22 cellular contexts compared by ENCODE assay signal in genomic region chr17:19304751-19305150, GRCh38. TPM values are rescaled to one million over a fixed set of nuclear protein-coding genes. Genes with fewer than 3 reads are reported as not detected.
DNase-seq lines count a peak whose midpoint lies in the region; ATAC-seq, FAIRE-seq and TF ChIP-seq lines count a peak whose summit lies in the region.
"Had no signal": no experiment of that assay in that cellular context is flagged by ENCODE, and none has a peak within 500 bp of the region (broad histone marks: within the 10 kb centered on the region; RNA-seq: fewer than 3 reads in every experiment).

No MANE protein-coding gene starts in this region.

- H3K4me2 ChIP-seq in mammary epithelial cell (ENCODE audit: insufficient read depth, low read depth, low read length) (no peak overlapping the region), astrocyte (ENCODE audit: low read length) (peak overlapping the region; percentile 46)

- H3K9ac ChIP-seq in mammary epithelial cell (ENCODE audit: insufficient read depth, low read length), result no peak overlapping the region
- H3K9ac ChIP-seq in astrocyte (ENCODE audit: low read length), result no peak overlapping the region

- intact Hi-C loops in breast epithelium (cut with DNase I; ENCODE audit: low total_unique reads), result no loop called here
- intact Hi-C loops in mammary epithelial cell (cut with micrococcal nuclease), result no loop called here

- H4K20me1 ChIP-seq in mammary epithelial cell (ENCODE audit: insufficient read depth, low read length), result no peaks in the 10 kb centered on the region
- H4K20me1 ChIP-seq in astrocyte (ENCODE audit: insufficient read depth, low read length), result peaks cover 72% of the 10 kb centered on the region

- no peak for FAIRE-seq in astrocyte (lab: Jason Lieb, UNC)
- FAIRE-seq: G401.6, H54, kidney, urothelium cell line had no signal

- H3K36me3 Mint-ChIP-seq in astrocyte (ENCODE audit: low read depth, unreplicated experiment), result peaks cover 9% of the 10 kb centered on the region

- H3K36me3 ChIP-seq in breast epithelium (no peaks in the 10 kb centered on the region), mammary epithelial cell (ENCODE audit: insufficient read depth, low read length) (no peaks in the 10 kb centered on the region), astrocyte (ENCODE audit: insufficient read depth, low read length) (no peaks in the 10 kb centered on the region), lung (ENCODE audit: control insufficient read depth in 2 of 2, insufficient read depth in 2 of 2, low read length in 2 of 2) (peaks cover 0 to under 1% of the 10 kb centered on the region in 2 donors)
- H3K36me3 ChIP-seq: BE2C had no signal

- peaks cover 2% of the 10 kb centered on the region for H3K27me3 Mint-ChIP-seq in astrocyte (ENCODE audit: low read depth, unreplicated experiment)

- CTCF ChIA-PET in mammary epithelial cell (lab: Charles Lee; ENCODE audit: low non-redundant PET), result no interaction called here

- in situ Hi-C loops in mammary epithelial cell (cut with MboI; ENCODE audit: low sequenced_read_pairs in 2 of 2), result no loop called here

- no peaks in the 10 kb centered on the region for H3K27me3 ChIP-seq in breast epithelium
- H3K27me3 ChIP-seq in mammary epithelial cell (ENCODE audit: insufficient read depth, low read length), result no peaks in the 10 kb centered on the region
- H3K27me3 ChIP-seq in astrocyte (ENCODE audit: insufficient read depth, low read length), result no peaks in the 10 kb centered on the region
- no peaks in the 10 kb centered on the region for H3K27me3 ChIP-seq in lung (ENCODE audit: control insufficient read depth, insufficient read depth)
- H3K27me3 ChIP-seq: ascending aorta, BE2C had no signal

- no peak overlapping the region for H3K4me3 ChIP-seq in breast epithelium
- no peak overlapping the region for H3K4me3 ChIP-seq in mammary epithelial cell (replicated peaks in 1 of 3; ENCODE audit: insufficient read depth in 1 of 3, low read depth in 2 of 3, low read length in 3 of 3)
- H3K4me3 ChIP-seq in astrocyte (ENCODE audit: insufficient read depth, low read depth, low read length), result no peak overlapping the region
- H3K4me3 ChIP-seq in lung, result no peak overlapping the region
- H3K4me3 ChIP-seq: ascending aorta, mucosa of descending colon had no signal

- no peak for ATAC-seq in lung (ENCODE audit: insufficient read depth, low FRiP score)
- ATAC-seq in GM21390 (IDR thresholded peaks at IDR 0.05; ENCODE audit: unreplicated experiment), result no peak
- ATAC-seq: activated T-cell treated with anti-CD3 and anti-CD28 coated beads, Interleukin-2, amount 50 U/mL, for 4 hours had no signal

- dilution Hi-C loops in mammary epithelial cell (cut with HindIII; ENCODE audit: low sequenced_read_pairs), result no loop called here

- H3K4me1 Mint-ChIP-seq in astrocyte (ENCODE audit: low read depth, unreplicated experiment), result peaks cover 28% of the 10 kb centered on the region

- DNase-seq in breast epithelium (ENCODE audit: low spot score in 2 of 2) (no peak), mammary epithelial cell (no peak), astrocyte (ENCODE audit: low read depth) (no peak), lung (ENCODE audit: low spot score) (no peak), retina (no peak), D341Med (ENCODE audit: low spot score) (no peak)
- DNase-seq: activated CD4-positive, CD25-positive, alpha-beta regulatory T cell; activated naive CD4-positive, alpha-beta T cell treated with anti-CD3 and anti-CD28 coated beads for 36 hours; activated T-cell treated with anti-CD3 and anti-CD28 coated beads, Interleukin-2, amount 50 U/mL, for 4 hours; BE2C; NCI-H1417 treated with DMSO at 0.1 percent for 48 hours; NCI-H69; stimulated activated CD4-positive, alpha-beta T cell treated with anti-CD3 and anti-CD28 coated beads, Interleukin-1b, Interleukin-23, amount 100 ng/mL, for 48 hours had no signal

- no peak overlapping the region for H3K27ac Mint-ChIP-seq in astrocyte (ENCODE audit: unreplicated experiment)
- H3K27ac Mint-ChIP-seq: activated naive CD4-positive, alpha-beta T cell treated with anti-CD3 and anti-CD28 coated beads for 36 hours; stimulated activated naive CD8-positive, alpha-beta T cell treated with anti-CD3 and anti-CD28 coated beads, Interleukin-15, Interleukin-2, amounts not matched to agents 100 ng/mL and 50 ng/mL, for 24 hours had no signal

- no peaks in the 10 kb centered on the region for H3K79me2 ChIP-seq in mammary epithelial cell (ENCODE audit: insufficient read depth, low read length)
- peaks cover 33% of the 10 kb centered on the region for H3K79me2 ChIP-seq in astrocyte (ENCODE audit: insufficient read depth, low read length)

- H3K27ac ChIP-seq in breast epithelium, result peak overlapping the region; percentile 42 to 68
- no peak overlapping the region for H3K27ac ChIP-seq in mammary epithelial cell (ENCODE audit: insufficient read depth, low read depth, low read length)
- H3K27ac ChIP-seq in astrocyte (ENCODE audit: low read depth, low read length), result no peak overlapping the region
- H3K27ac ChIP-seq in lung (ENCODE audit: low read depth in 1 of 2, low read length in 1 of 2), result peak overlapping the region; percentile 46 to 50
- peak overlapping the region; percentile 98 for H3K27ac ChIP-seq in temporal lobe (ENCODE audit: low read depth, low read length)
- H3K27ac ChIP-seq: ascending aorta had no signal

- H2AFZ ChIP-seq in mammary epithelial cell (ENCODE audit: low read depth, low read length) (no peak overlapping the region), astrocyte (ENCODE audit: low read depth, low read length) (no peak overlapping the region)

- WGBS in mammary epithelial cell (ENCODE audit: low coverage, missing lambda C conversion rate), result 95% methylated on average over 5 of the region's 5 CpGs
- WGBS in lung, 2 donors, result 93 to 96% methylated on average over 5 of the region's 5 CpGs

- no peak for TF ChIP-seq POLR2A in breast epithelium (IDR thresholded peaks at IDR 0.05)

- no TSS peak for BruUV-seq in mammary epithelial cell (replicated peaks; lab: Mats Ljungman, UMichigan)

- H3K4me3 Mint-ChIP-seq in astrocyte (ENCODE audit: unreplicated experiment), result no peak overlapping the region
- H3K4me3 Mint-ChIP-seq: activated naive CD4-positive, alpha-beta T cell treated with anti-CD3 and anti-CD28 coated beads for 36 hours; activated T-cell treated with anti-CD3 and anti-CD28 coated beads, Interleukin-2, amount 50 U/mL, for 4 hours; stimulated activated naive CD8-positive, alpha-beta T cell treated with anti-CD3 and anti-CD28 coated beads, Interleukin-15, Interleukin-2, amounts not matched to agents 100 ng/mL and 50 ng/mL, for 24 hours had no signal

- H3K4me1 ChIP-seq in breast epithelium (no peaks in the 10 kb centered on the region), mammary epithelial cell (ENCODE audit: insufficient read depth, low read length) (no peaks in the 10 kb centered on the region), astrocyte (ENCODE audit: insufficient read depth, low read length) (peaks cover 17% of the 10 kb centered on the region), lung (ENCODE audit: control insufficient read depth in 2 of 2, insufficient read depth in 2 of 2, low read length in 2 of 2) (peaks cover 7 to 43% of the 10 kb centered on the region in 2 donors)
- H3K4me1 ChIP-seq: ascending aorta, BE2C had no signal

- TF ChIP-seq CTCF in breast epithelium (IDR thresholded peaks at IDR 0.05) (no peak), mammary epithelial cell (conservative IDR thresholded peaks at IDR 0.05 in 1 of 2, IDR thresholded peaks at IDR 0.05 in 1 of 2; ENCODE audit: extremely low read depth in 1 of 2, insufficient read depth in 1 of 2, low read depth in 1 of 2, low read length in 2 of 2) (no peak), astrocyte (IDR thresholded peaks at IDR 0.05; ENCODE audit: insufficient read depth, low read depth, low read length) (no peak), lung (IDR thresholded peaks at IDR 0.05; ENCODE audit: control extremely low read depth, extremely low read depth) (no peak)

- no peaks in the 10 kb centered on the region for H3K9me3 ChIP-seq in breast epithelium
- no peaks in the 10 kb centered on the region for H3K9me3 ChIP-seq in mammary epithelial cell (replicated peaks; ENCODE audit: insufficient read depth, low read length)
- H3K9me3 ChIP-seq in astrocyte (ENCODE audit: insufficient read depth, low read depth, low read length), result no peaks in the 10 kb centered on the region
- H3K9me3 ChIP-seq in lung (ENCODE audit: control insufficient read depth in 2 of 2, insufficient read depth in 1 of 2, low read length in 1 of 2), result no peaks in the 10 kb centered on the region
- H3K9me3 ChIP-seq: ascending aorta, BE2C, mucosa of descending colon had no signal

- H3K9me3 Mint-ChIP-seq in astrocyte (ENCODE audit: unreplicated experiment), result no peaks in the 10 kb centered on the region
- H3K9me3 Mint-ChIP-seq: activated naive CD4-positive, alpha-beta T cell treated with anti-CD3 and anti-CD28 coated beads for 36 hours; activated T-cell treated with anti-CD3 and anti-CD28 coated beads, Interleukin-2, amount 50 U/mL, for 4 hours; stimulated activated naive CD8-positive, alpha-beta T cell treated with anti-CD3 and anti-CD28 coated beads, Interleukin-15, Interleukin-2, amounts not matched to agents 100 ng/mL and 50 ng/mL, for 24 hours had no signal

RNA-seq across cellular contexts. Expression of gene B9D1, which starts 57.8 kb away (rescaled TPM):
- total RNA-seq in breast epithelium (10 to 100 TPM; 14.4 to 29.2 (median 28.4) TPM), mammary epithelial cell (10 to 100 TPM; 21.2 to 23.2 TPM), astrocyte (10.2 and 10.9 TPM in 2 replicates), lung (10 to 100 TPM; 23.7 to 47.9 TPM), temporal lobe (7.9 TPM)
- polyA plus RNA-seq in mammary epithelial cell (39.0 TPM), lung (10 to 100 TPM; 23.5 to 28.3 TPM)
- polyA minus RNA-seq in mammary epithelial cell, result 25.0 TPM

Comparison
In these comparisons a context has a peak if more than half of its experiments do, and no peak if none do; other contexts are left out.
1. H3K27ac ChIP-seq: peak in breast epithelium (2 of 2), lung (2 of 2) and temporal lobe (single experiment); none in mammary epithelial cell (single experiment) and astrocyte (single experiment).